Comparison of ENCODE assay signal across 10 cellular contexts in genomic region chr15:77527164-77527778, GRCh38.
DNase-seq lines count a peak whose midpoint lies in the region; ATAC-seq and TF ChIP-seq lines count a peak whose summit lies in the region.
"Had no signal": no experiment of that assay in that cellular context is flagged by ENCODE, and none has a peak within 500 bp of the region (broad histone marks: within the 10 kb centered on the region; RNA-seq: fewer than 3 reads in every experiment).

No MANE protein-coding gene starts in this region.

- peak; percentile 50 for DNase-seq in AG10803 (ENCODE audit: low read depth)
- peak; percentile 93 for DNase-seq in mesenchymal stem cell
- DNase-seq in activated naive CD4-positive, alpha-beta T cell treated with anti-CD3 and anti-CD28 coated beads, Interleukin-2, amount 50 U/mL, for 16 hours, result no peak
- DNase-seq in activated T-cell treated with anti-CD3 and anti-CD28 coated beads, Interleukin-2, amount 50 U/mL, for 48 hours, result no peak
- no peak for DNase-seq in GM23248
- DNase-seq: activated B cell treated with CpG ODN at 0.5 μM for 24 hours, naive B cell had no signal

- peak overlapping the region; percentile 73 for H2BK15ac ChIP-seq in mesenchymal stem cell (ENCODE audit: low read depth, poor library complexity, severe bottlenecking)

- peak overlapping the region; percentile 96 to 97 for H3K4ac ChIP-seq in mesenchymal stem cell (ENCODE audit: low read depth in 1 of 2, low read length in 2 of 2)

- H3K9me3 Mint-ChIP-seq in brain, result no peaks in the 10 kb centered on the region
- H3K9me3 Mint-ChIP-seq: activated B cell treated with CpG ODN at 0.5 μM for 24 hours had no signal

- H3K27me3 ChIP-seq in HUES64 (ENCODE audit: insufficient read depth, low read length), result no peaks in the 10 kb centered on the region
- H3K27me3 ChIP-seq in mesenchymal stem cell (ENCODE audit: control insufficient read depth in 1 of 2, insufficient read depth in 1 of 2, low read length in 2 of 2), result peaks cover 3 to 14% of the 10 kb centered on the region in 2 experiments
- no peaks in the 10 kb centered on the region for H3K27me3 ChIP-seq in GM23248 (replicated peaks; ENCODE audit: insufficient read depth)

- H3K4me1 ChIP-seq in HUES64 (ENCODE audit: insufficient read depth, low read length) (peaks cover 20% of the 10 kb centered on the region), mesenchymal stem cell (ENCODE audit: control insufficient read depth, insufficient read depth, low read depth, low read length) (peaks cover 26% of the 10 kb centered on the region), GM23248 (ENCODE audit: insufficient read depth) (no peaks in the 10 kb centered on the region)

- H3K4me3 Mint-ChIP-seq in brain, result peak overlapping the region in 2 of 5 experiments; percentile 6 to 44
- H3K4me3 Mint-ChIP-seq: activated B cell treated with CpG ODN at 0.5 μM for 24 hours, naive B cell had no signal

- H3K23ac ChIP-seq in mesenchymal stem cell (ENCODE audit: low read length in 2 of 2), result no peak overlapping the region

- peaks cover 5% of the 10 kb centered on the region for H3K36me3 Mint-ChIP-seq in brain
- H3K36me3 Mint-ChIP-seq: naive B cell had no signal

- peak overlapping the region in 4 of 5 experiments; percentile 27 to 97 (median 92) for H3K27ac Mint-ChIP-seq in brain
- H3K27ac Mint-ChIP-seq: activated B cell treated with CpG ODN at 0.5 μM for 24 hours had no signal

- peak overlapping the region; percentile 93 for H4K8ac ChIP-seq in mesenchymal stem cell (ENCODE audit: low read length)

- peak overlapping the region; percentile 78 to 99 for H3K18ac ChIP-seq in mesenchymal stem cell (ENCODE audit: low read depth in 1 of 2, low read length in 2 of 2)

- peak overlapping the region; percentile 5 for H2AK5ac ChIP-seq in mesenchymal stem cell (ENCODE audit: low read length, severe bottlenecking)

- H3K4me3 ChIP-seq in AG10803 (ENCODE audit: low read length), result no peak overlapping the region
- H3K4me3 ChIP-seq in HUES64 (ENCODE audit: low read length), result no peak overlapping the region
- no peak overlapping the region for H3K4me3 ChIP-seq in mesenchymal stem cell (ENCODE audit: insufficient read depth in 1 of 2, low read depth in 1 of 2, low read length in 2 of 2)
- H3K4me3 ChIP-seq in GM23248, result no peak overlapping the region

- 29% methylated on average over 15 of the region's 15 CpGs for WGBS in HUES64
- WGBS in mesenchymal stem cell, result 2% methylated on average over 15 of the region's 15 CpGs
- WGBS in GM23248 (ENCODE audit: low coverage in 1 of 2, low lambda C conversion rate in 2 of 2, missing lambda C conversion rate in 2 of 2), 2 experiments, result 61 to 62% methylated on average over 15 of the region's 15 CpGs

- H3K9ac ChIP-seq in HUES64 (ENCODE audit: low read depth, low read length) (0 out of 2 replicates have a peak overlapping the region, but pooled peaks have one; percentile 4), mesenchymal stem cell (ENCODE audit: low read length) (peak overlapping the region; percentile 61), GM23248 (no peak overlapping the region)

- no peak overlapping the region; the same call in 1 of the 2 replicates for H3K27ac ChIP-seq in HUES64 (ENCODE audit: low read depth, low read length)
- H3K27ac ChIP-seq in mesenchymal stem cell (ENCODE audit: low read length, poor library complexity, severe bottlenecking), result peak overlapping the region; percentile 50
- H3K27ac ChIP-seq in GM23248, result no peak overlapping the region

- ATAC-seq in GM19324 (IDR thresholded peaks at IDR 0.05; ENCODE audit: low FRiP score, unreplicated experiment), result no peak

- peak overlapping the region; percentile 60 for H3K4me2 ChIP-seq in mesenchymal stem cell (ENCODE audit: low read length, poor library complexity, severe bottlenecking)
- no peak overlapping the region for H3K4me2 ChIP-seq in GM23248 (ENCODE audit: unreplicated experiment)

- no peaks in the 10 kb centered on the region for H3K36me3 ChIP-seq in HUES64 (ENCODE audit: insufficient read depth, low read length)
- H3K36me3 ChIP-seq in mesenchymal stem cell (ENCODE audit: control insufficient read depth in 1 of 2, insufficient read depth in 2 of 2, low read depth in 1 of 2, low read length in 2 of 2), result no peaks in the 10 kb centered on the region
- H3K36me3 ChIP-seq in GM23248 (ENCODE audit: low read depth), result no peaks in the 10 kb centered on the region

- peak overlapping the region; percentile 98 to 100 for H2BK12ac ChIP-seq in mesenchymal stem cell (ENCODE audit: low read length in 2 of 2)

- H4K91ac ChIP-seq in mesenchymal stem cell (ENCODE audit: low read length), result peak overlapping the region; percentile 99

- H3K9me3 ChIP-seq in HUES64 (ENCODE audit: insufficient read depth, low read depth, low read length), result no peaks in the 10 kb centered on the region
- no peaks in the 10 kb centered on the region for H3K9me3 ChIP-seq in mesenchymal stem cell (ENCODE audit: control insufficient read depth, low read length)
- no peaks in the 10 kb centered on the region for H3K9me3 ChIP-seq in GM23248 (ENCODE audit: low read depth)

- no peaks in the 10 kb centered on the region for H3K79me2 ChIP-seq in GM23248 (ENCODE audit: insufficient read depth)

- peaks cover 69% of the 10 kb centered on the region for H3K4me1 Mint-ChIP-seq in brain
- H3K4me1 Mint-ChIP-seq: activated B cell treated with CpG ODN at 0.5 μM for 24 hours had no signal

- H3K9me2 ChIP-seq in GM23248 (ENCODE audit: insufficient read depth), result no peaks in the 10 kb centered on the region

- peak overlapping the region; percentile 99 for H2BK120ac ChIP-seq in mesenchymal stem cell (ENCODE audit: low read depth, low read length)

- in situ Hi-C loops in GM23248 (cut with MboI), result no loop called here

- H2AFZ ChIP-seq in mesenchymal stem cell (ENCODE audit: low read depth, low read length) (peak overlapping the region; percentile 29), GM23248 (no peak overlapping the region)

- H3K27me3 Mint-ChIP-seq in brain, result no peaks in the 10 kb centered on the region
- H3K27me3 Mint-ChIP-seq: activated B cell treated with CpG ODN at 0.5 μM for 24 hours had no signal

- peak overlapping the region in 1 of 2 experiments; percentile 95 for H3K14ac ChIP-seq in mesenchymal stem cell (ENCODE audit: low read length in 2 of 2)

- no peaks in the 10 kb centered on the region for H4K20me1 ChIP-seq in GM23248 (ENCODE audit: insufficient read depth)

- H3K79me1 ChIP-seq in mesenchymal stem cell (replicated peaks; ENCODE audit: low read length, poor library complexity, severe bottlenecking), result no peaks in the 10 kb centered on the region

- TF ChIP-seq CTCF in AG10803 (conservative IDR thresholded peaks at IDR 0.05; ENCODE audit: low read length) (no peak), brain (conservative IDR thresholded peaks at IDR 0.05) (no peak)

- H3F3A ChIP-seq in GM23248 (ENCODE audit: insufficient read depth), result no peaks in the 10 kb centered on the region

- H2BK5ac ChIP-seq in mesenchymal stem cell (ENCODE audit: low read depth, low read length, poor library complexity, severe bottlenecking), result no peak overlapping the region

Comparison
In these comparisons a context has a peak if more than half of its experiments do, and no peak if none do; other contexts are left out.
1. DNase-seq: peak in AG10803 (single experiment) and mesenchymal stem cell (single experiment); none in activated naive CD4-positive, alpha-beta T cell treated with anti-CD3 and anti-CD28 coated beads, Interleukin-2, amount 50 U/mL, for 16 hours (single experiment), activated T-cell treated with anti-CD3 and anti-CD28 coated beads, Interleukin-2, amount 50 U/mL, for 48 hours (0 of 2) and GM23248 (single experiment).